Comparison of ENCODE assay signal across 12 cellular contexts in the genomic region with DNA sequence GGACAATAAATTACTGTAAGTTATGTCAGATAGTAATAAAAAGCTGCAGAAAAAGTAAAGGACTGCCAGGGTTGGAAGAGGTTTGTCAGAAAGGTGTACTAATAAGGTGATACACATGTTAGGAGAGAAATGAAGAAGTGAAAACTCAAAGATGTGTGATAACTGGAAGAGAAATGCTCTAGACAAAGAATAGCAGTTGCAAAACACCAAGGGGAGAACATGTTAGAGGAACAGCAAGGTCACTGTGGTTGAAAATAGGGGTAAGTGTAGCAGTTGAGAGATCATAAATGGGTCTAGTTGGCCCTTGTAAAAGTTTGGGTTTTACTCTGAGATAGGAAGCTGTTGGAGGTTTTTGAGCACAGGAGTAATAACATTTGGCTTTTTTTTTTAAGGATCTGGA. TPM values are rescaled to one million over a fixed set of nuclear protein-coding genes. Genes with fewer than 3 reads are reported as not detected.
A peak's percentile ranks its signal among the peaks of the same experiment; 100 is the strongest.
DNase-seq lines count a peak whose midpoint lies in the region; ATAC-seq and TF ChIP-seq lines count a peak whose summit lies in the region.
"Had no signal": no experiment of that assay in that cellular context is flagged by ENCODE, and none has a peak within 500 bp of the region (broad histone marks: within the 10 kb centered on the region; RNA-seq: fewer than 3 reads in every experiment).

No MANE protein-coding gene starts in this region.

- H3K27ac ChIP-seq in right lobe of liver, result no peak overlapping the region
- H3K27ac ChIP-seq: heart right ventricle, VCaP had no signal

- in situ Hi-C loops in GM13977 (cut with MboI; ENCODE audit: low pct_unique_long_range_greater_than_20kb, low sequenced_read_pairs, unreplicated experiment), result no loop called here

- ATAC-seq in GM19438 (IDR thresholded peaks at IDR 0.05; ENCODE audit: low read depth, unreplicated experiment) (peak; percentile 79), HG02763 (IDR thresholded peaks at IDR 0.05; ENCODE audit: unreplicated experiment) (peak; percentile 73), HG03439 (IDR thresholded peaks at IDR 0.05; ENCODE audit: unreplicated experiment) (peak; percentile 73), right lobe of liver (no peak)
- ATAC-seq in activated CD4-positive, CD25-positive, alpha-beta regulatory T cell treated with anti-CD3 and anti-CD28 coated beads, Interleukin-2, amount 50 U/mL, for 24 hours, result no peak
- ATAC-seq: heart right ventricle had no signal

- DNase-seq in GM13977 (ENCODE audit: low spot score) (peak; percentile 39), NCI-H446 treated with DMSO at 0.1 percent for 48 hours (lab: John Stamatoyannopoulos, UW) (no peak), right lobe of liver (no peak)
- no peak for DNase-seq in activated CD4-positive, alpha-beta T cell treated with anti-CD3 and anti-CD28 coated beads, Interleukin-2, amount 50 U/mL, for 48 hours
- DNase-seq: activated T-cell treated with anti-CD3 and anti-CD28 coated beads, Interleukin-2, amount 50 U/mL, for 48 hours; H7; heart right ventricle had no signal

- H3K9me3 ChIP-seq in right lobe of liver, result no peaks in the 10 kb centered on the region
- H3K9me3 ChIP-seq: heart right ventricle had no signal

- no peaks in the 10 kb centered on the region for H3K4me1 ChIP-seq in right lobe of liver
- H3K4me1 ChIP-seq: heart right ventricle had no signal

- intact Hi-C loops in right lobe of liver (cut with DNase I), result no loop called here

- peaks cover 0 to 7% (median 2%) of the 10 kb centered on the region in 4 donors for H3K36me3 ChIP-seq in right lobe of liver

- no peak overlapping the region for H3K4me3 ChIP-seq in right lobe of liver
- H3K4me3 ChIP-seq: heart right ventricle had no signal

- H3K27me3 ChIP-seq in right lobe of liver, result no peaks in the 10 kb centered on the region
- H3K27me3 ChIP-seq: heart right ventricle had no signal

- TF ChIP-seq CTCF in GM13977 (IDR thresholded peaks at IDR 0.05; ENCODE audit: extremely low read depth, insufficient read depth, missing control alignments), result no peak
- no peak for TF ChIP-seq CTCF in right lobe of liver (IDR thresholded peaks at IDR 0.05)

- TF ChIP-seq POLR2A in right lobe of liver (IDR thresholded peaks at IDR 0.05), result no peak

RNA-seq across cellular contexts. Expression of gene HSPA4L, which starts 46.9 kb away (rescaled TPM):
- 10 to 100 TPM in 4 of 6 experiments, 1 to 10 TPM in 2; 1.8 to 14.9 (median 13.0) TPM for total RNA-seq in right lobe of liver

RNA-seq across cellular contexts. Expression of gene PLK4, which starts 51.7 kb away (rescaled TPM):
- 1 to 10 TPM in 2 of 6 experiments, under 1 TPM in 4; 0.29 to 1.4 (median 0.93) TPM for total RNA-seq in right lobe of liver

Comparison
In these comparisons a context has a peak if more than half of its experiments do, and no peak if none do; other contexts are left out.
1. ATAC-seq: peak in GM19438 (single experiment), HG02763 (single experiment) and HG03439 (single experiment); none in right lobe of liver (0 of 4) and activated CD4-positive, CD25-positive, alpha-beta regulatory T cell treated with anti-CD3 and anti-CD28 coated beads, Interleukin-2, amount 50 U/mL, for 24 hours (0 of 2).